ENCODE assay signal across 1 cellular context in the genomic region with DNA sequence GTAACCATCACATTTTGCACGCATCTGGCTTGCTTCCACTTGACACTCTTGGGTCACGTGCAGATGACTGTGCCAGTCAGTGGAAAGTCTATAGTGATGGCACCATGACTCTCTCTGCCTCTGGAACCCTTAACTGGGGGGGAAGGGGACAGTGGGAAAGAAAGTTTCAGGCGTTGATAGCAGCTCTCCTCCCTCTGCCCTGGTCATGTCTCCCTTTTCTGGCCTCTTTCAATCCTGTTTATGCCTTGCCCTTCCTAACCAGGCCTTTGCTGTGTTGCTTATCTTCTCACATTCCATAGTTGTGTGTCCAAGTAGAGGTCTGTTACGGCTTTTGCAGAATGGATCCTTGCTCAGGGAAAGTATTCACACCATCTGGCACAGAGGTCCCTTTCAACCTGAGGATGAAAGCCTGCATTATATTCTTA.
TF ChIP-seq lines count a peak whose summit lies in the region.

No MANE protein-coding gene starts in this region.

TF ChIP-seq in endothelial cell of umbilical vein, 7 proteins besides CTCF, POLR2A, EP300 and RAD21 (continued from another document):
- TF ChIP-seq, protein P1, sequence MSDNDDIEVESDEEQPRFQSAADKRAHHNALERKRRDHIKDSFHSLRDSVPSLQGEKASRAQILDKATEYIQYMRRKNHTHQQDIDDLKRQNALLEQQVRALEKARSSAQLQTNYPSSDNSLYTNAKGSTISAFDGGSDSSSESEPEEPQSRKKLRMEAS (IDR thresholded peaks at IDR 0.05; ENCODE audit: insufficient read depth, insufficient read length) = no peak
TF ChIP-seq in endothelial cell of umbilical vein: peak in this region for 0.
